In the genomic region with DNA sequence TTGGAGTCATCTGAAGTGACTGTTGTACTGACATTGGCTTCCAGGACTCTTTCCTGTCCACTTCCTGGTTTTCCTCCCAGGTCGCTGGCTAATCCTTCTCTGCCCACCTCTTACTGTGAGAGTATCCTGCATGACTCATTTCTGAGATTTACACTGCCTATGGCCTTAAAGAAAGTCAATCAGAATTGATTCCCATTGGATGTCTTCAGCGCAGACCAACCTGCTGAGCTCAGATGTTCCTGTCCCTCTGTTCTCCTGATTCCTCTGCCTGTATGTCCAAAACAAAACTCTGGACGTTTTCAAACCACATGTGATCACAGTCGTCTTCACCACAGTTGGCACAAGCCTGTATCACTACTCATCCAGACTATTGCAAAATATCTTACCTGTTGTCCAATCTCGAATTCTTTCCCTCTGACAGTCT, we compare ENCODE assay signal across 2 cellular contexts.
TF ChIP-seq lines count a peak whose summit lies in the region.

No MANE protein-coding gene starts in this region.

TF ChIP-seq in A549, 52 proteins besides CTCF, POLR2A, EP300 and RAD21:
- no peak for TF ChIP-seq FOXS1 (CRISPR knock-in tag; IDR thresholded peaks at IDR 0.05)
- TF ChIP-seq, protein P1, sequence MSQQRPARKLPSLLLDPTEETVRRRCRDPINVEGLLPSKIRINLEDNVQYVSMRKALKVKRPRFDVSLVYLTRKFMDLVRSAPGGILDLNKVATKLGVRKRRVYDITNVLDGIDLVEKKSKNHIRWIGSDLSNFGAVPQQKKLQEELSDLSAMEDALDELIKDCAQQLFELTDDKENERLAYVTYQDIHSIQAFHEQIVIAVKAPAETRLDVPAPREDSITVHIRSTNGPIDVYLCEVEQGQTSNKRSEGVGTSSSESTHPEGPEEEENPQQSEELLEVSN (IDR thresholded peaks at IDR 0.05; ENCODE audit: borderline replicate concordance, low read depth): no peak
- TF ChIP-seq HOXB13 (CRISPR knock-in tag; IDR thresholded peaks at IDR 0.05; ENCODE audit: low read depth): no peak
- TF ChIP-seq MAFK (IDR thresholded peaks at IDR 0.05; ENCODE audit: partially characterized antibody): no peak
- TF ChIP-seq CHD4 (IDR thresholded peaks at IDR 0.05; ENCODE audit: borderline replicate concordance): no peak
- TF ChIP-seq, protein P2, sequence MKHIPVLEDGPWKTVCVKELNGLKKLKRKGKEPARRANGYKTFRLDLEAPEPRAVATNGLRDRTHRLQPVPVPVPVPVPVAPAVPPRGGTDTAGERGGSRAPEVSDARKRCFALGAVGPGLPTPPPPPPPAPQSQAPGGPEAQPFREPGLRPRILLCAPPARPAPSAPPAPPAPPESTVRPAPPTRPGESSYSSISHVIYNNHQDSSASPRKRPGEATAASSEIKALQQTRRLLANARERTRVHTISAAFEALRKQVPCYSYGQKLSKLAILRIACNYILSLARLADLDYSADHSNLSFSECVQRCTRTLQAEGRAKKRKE (CRISPR knock-in tag; IDR thresholded peaks at IDR 0.05; ENCODE audit: low read depth): no peak
- no peak for TF ChIP-seq KDM1A (IDR thresholded peaks at IDR 0.05; ENCODE audit: low read depth)
- TF ChIP-seq, protein P3, sequence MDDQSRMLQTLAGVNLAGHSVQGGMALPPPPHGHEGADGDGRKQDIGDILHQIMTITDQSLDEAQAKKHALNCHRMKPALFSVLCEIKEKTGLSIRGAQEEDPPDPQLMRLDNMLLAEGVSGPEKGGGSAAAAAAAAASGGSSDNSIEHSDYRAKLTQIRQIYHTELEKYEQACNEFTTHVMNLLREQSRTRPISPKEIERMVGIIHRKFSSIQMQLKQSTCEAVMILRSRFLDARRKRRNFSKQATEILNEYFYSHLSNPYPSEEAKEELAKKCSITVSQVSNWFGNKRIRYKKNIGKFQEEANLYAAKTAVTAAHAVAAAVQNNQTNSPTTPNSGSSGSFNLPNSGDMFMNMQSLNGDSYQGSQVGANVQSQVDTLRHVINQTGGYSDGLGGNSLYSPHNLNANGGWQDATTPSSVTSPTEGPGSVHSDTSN (IDR thresholded peaks at IDR 0.05): no peak
- TF ChIP-seq, protein P4, sequence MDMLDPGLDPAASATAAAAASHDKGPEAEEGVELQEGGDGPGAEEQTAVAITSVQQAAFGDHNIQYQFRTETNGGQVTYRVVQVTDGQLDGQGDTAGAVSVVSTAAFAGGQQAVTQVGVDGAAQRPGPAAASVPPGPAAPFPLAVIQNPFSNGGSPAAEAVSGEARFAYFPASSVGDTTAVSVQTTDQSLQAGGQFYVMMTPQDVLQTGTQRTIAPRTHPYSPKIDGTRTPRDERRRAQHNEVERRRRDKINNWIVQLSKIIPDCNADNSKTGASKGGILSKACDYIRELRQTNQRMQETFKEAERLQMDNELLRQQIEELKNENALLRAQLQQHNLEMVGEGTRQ (IDR thresholded peaks at IDR 0.05): no peak
- no peak for TF ChIP-seq HEYL (CRISPR knock-in tag; IDR thresholded peaks at IDR 0.05)
- TF ChIP-seq NPAS2 (CRISPR knock-in tag; IDR thresholded peaks at IDR 0.05; ENCODE audit: borderline replicate concordance): no peak
- TF ChIP-seq PHF8 (IDR thresholded peaks at IDR 0.05; ENCODE audit: borderline replicate concordance, low read depth): no peak
- no peak for TF ChIP-seq CEBPB (IDR thresholded peaks at IDR 0.05)
- no peak for TF ChIP-seq SREBF2 (IDR thresholded peaks at IDR 0.05)
- TF ChIP-seq ZNF302 (CRISPR knock-in tag; IDR thresholded peaks at IDR 0.05): no peak
- TF ChIP-seq JUN (IDR thresholded peaks at IDR 0.05): no peak
- TF ChIP-seq, protein P5, sequence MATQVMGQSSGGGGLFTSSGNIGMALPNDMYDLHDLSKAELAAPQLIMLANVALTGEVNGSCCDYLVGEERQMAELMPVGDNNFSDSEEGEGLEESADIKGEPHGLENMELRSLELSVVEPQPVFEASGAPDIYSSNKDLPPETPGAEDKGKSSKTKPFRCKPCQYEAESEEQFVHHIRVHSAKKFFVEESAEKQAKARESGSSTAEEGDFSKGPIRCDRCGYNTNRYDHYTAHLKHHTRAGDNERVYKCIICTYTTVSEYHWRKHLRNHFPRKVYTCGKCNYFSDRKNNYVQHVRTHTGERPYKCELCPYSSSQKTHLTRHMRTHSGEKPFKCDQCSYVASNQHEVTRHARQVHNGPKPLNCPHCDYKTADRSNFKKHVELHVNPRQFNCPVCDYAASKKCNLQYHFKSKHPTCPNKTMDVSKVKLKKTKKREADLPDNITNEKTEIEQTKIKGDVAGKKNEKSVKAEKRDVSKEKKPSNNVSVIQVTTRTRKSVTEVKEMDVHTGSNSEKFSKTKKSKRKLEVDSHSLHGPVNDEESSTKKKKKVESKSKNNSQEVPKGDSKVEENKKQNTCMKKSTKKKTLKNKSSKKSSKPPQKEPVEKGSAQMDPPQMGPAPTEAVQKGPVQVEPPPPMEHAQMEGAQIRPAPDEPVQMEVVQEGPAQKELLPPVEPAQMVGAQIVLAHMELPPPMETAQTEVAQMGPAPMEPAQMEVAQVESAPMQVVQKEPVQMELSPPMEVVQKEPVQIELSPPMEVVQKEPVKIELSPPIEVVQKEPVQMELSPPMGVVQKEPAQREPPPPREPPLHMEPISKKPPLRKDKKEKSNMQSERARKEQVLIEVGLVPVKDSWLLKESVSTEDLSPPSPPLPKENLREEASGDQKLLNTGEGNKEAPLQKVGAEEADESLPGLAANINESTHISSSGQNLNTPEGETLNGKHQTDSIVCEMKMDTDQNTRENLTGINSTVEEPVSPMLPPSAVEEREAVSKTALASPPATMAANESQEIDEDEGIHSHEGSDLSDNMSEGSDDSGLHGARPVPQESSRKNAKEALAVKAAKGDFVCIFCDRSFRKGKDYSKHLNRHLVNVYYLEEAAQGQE (IDR thresholded peaks at IDR 0.05): no peak
- TF ChIP-seq JUNB (IDR thresholded peaks at IDR 0.05): no peak
- no peak for TF ChIP-seq MAZ (IDR thresholded peaks at IDR 0.05; ENCODE audit: borderline replicate concordance, low read depth, low read length)
- no peak for TF ChIP-seq HDAC2 (IDR thresholded peaks at IDR 0.05)

TF ChIP-seq in HCT116, 20 proteins besides CTCF, POLR2A, EP300 and RAD21:
- TF ChIP-seq CEBPB (IDR thresholded peaks at IDR 0.05; ENCODE audit: low read depth) (peak; percentile 64; the same call in 1 of the 2 replicates), ZNF274 (IDR thresholded peaks at IDR 0.05; ENCODE audit: low read depth, low read length) (no peak), EGR1 (IDR thresholded peaks at IDR 0.05; ENCODE audit: low read depth) (no peak), EZH2 (IDR thresholded peaks at IDR 0.05) (no peak), ZFX (IDR thresholded peaks at IDR 0.05) (no peak), ELF1 (IDR thresholded peaks at IDR 0.05; ENCODE audit: borderline replicate concordance, low read depth) (peak; percentile 50), EZH2phosphoT487 (IDR thresholded peaks at IDR 0.05; ENCODE audit: borderline replicate concordance) (no peak), FOSL1 (IDR thresholded peaks at IDR 0.05; ENCODE audit: low read depth) (peak; percentile 35; the same call in 1 of the 2 replicates), SP1 (IDR thresholded peaks at IDR 0.05; ENCODE audit: low read depth) (peak; percentile 16; the same call in 1 of the 2 replicates), YY1 (IDR thresholded peaks at IDR 0.05; ENCODE audit: extremely low read depth, insufficient replicate concordance, low read depth, low read length) (no peak), POLR2AphosphoS5 (IDR thresholded peaks at IDR 0.05; ENCODE audit: low read depth, low read length) (no peak), JUND (IDR thresholded peaks at IDR 0.05) (0 out of 2 replicates have a peak, but pooled peaks have one; percentile 33)
- TF ChIP-seq, protein P6, sequence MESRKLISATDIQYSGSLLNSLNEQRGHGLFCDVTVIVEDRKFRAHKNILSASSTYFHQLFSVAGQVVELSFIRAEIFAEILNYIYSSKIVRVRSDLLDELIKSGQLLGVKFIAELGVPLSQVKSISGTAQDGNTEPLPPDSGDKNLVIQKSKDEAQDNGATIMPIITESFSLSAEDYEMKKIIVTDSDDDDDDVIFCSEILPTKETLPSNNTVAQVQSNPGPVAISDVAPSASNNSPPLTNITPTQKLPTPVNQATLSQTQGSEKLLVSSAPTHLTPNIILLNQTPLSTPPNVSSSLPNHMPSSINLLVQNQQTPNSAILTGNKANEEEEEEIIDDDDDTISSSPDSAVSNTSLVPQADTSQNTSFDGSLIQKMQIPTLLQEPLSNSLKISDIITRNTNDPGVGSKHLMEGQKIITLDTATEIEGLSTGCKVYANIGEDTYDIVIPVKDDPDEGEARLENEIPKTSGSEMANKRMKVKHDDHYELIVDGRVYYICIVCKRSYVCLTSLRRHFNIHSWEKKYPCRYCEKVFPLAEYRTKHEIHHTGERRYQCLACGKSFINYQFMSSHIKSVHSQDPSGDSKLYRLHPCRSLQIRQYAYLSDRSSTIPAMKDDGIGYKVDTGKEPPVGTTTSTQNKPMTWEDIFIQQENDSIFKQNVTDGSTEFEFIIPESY (IDR thresholded peaks at IDR 0.05; ENCODE audit: extremely low read depth, insufficient replicate concordance, low read length): no peak
- TF ChIP-seq, protein P7, sequence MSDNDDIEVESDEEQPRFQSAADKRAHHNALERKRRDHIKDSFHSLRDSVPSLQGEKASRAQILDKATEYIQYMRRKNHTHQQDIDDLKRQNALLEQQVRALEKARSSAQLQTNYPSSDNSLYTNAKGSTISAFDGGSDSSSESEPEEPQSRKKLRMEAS (IDR thresholded peaks at IDR 0.05): no peak
TF ChIP-seq in HCT116: peak in this region for 5.
